39 cellular contexts compared by ENCODE assay signal in genomic region chr2:196000551-196000950, GRCh38.
"Had no signal": no experiment of that assay in that cellular context is flagged by ENCODE, and none has a peak within 500 bp of the region (broad histone marks: within the 10 kb centered on the region; RNA-seq: fewer than 3 reads in every experiment).

No MANE protein-coding gene starts in this region.

- H3K27me3 ChIP-seq: adrenal gland, body of pancreas, brain microvascular endothelial cell, breast epithelium, cardiac muscle cell had no signal

- H3K27me3 Mint-ChIP-seq: activated naive CD4-positive, alpha-beta T cell treated with anti-CD3 and anti-CD28 coated beads, Interleukin-2, amount 10 ng/mL, durations not matched to agents 7 days and 5 days; activated naive CD4-positive, alpha-beta T cell treated with anti-CD3 and anti-CD28 coated beads, Interleukin-2, amount 50 U/mL, for 24 hours; activated naive CD8-positive, alpha-beta T cell treated with anti-CD3 and anti-CD28 coated beads for 36 hours; activated naive CD8-positive, alpha-beta T cell treated with anti-CD3 and anti-CD28 coated beads, Interleukin-2, amount 50 U/mL, for 24 hours; brain had no signal

- H3K4me3 Mint-ChIP-seq: activated naive CD4-positive, alpha-beta T cell treated with anti-CD3 and anti-CD28 coated beads for 36 hours; activated naive CD4-positive, alpha-beta T cell treated with anti-CD3 and anti-CD28 coated beads, Interleukin-2, amount 10 ng/mL, durations not matched to agents 7 days and 5 days; activated naive CD4-positive, alpha-beta T cell treated with anti-CD3 and anti-CD28 coated beads, Interleukin-2, amount 50 U/mL, for 24 hours; activated naive CD8-positive, alpha-beta T cell; activated naive CD8-positive, alpha-beta T cell treated with anti-CD3 and anti-CD28 coated beads for 36 hours; activated naive CD8-positive, alpha-beta T cell treated with anti-CD3 and anti-CD28 coated beads, Interleukin-2, amount 10 ng/mL, durations not matched to agents 7 days and 5 days; activated naive CD8-positive, alpha-beta T cell treated with anti-CD3 and anti-CD28 coated beads, Interleukin-2, amount 50 U/mL, for 24 hours; activated T-cell treated with anti-CD3 and anti-CD28 coated beads, Interleukin-2, amount 50 U/mL, for 24 hours; activated T-cell treated with anti-CD3 and anti-CD28 coated beads, Interleukin-2, amount 50 U/mL, for 4 hours; activated T-cell treated with anti-CD3 and anti-CD28 coated beads, Interleukin-2, amount 50 U/mL, for 72 hours; activated T-helper 1 cell treated with anti-CD3 and anti-CD28 coated beads, Interleukin-12 subunit alpha, Interleukin-12 subunit beta, Interleukin-2, Interleukin-4 antibody, amounts not matched to agents 30 ng/mL and 10 ng/mL and 1 ng/mL, durations not matched to agents 14 hours and 24 hours and 36 hours; activated T-helper 17 cell treated with anti-CD3 and anti-CD28 coated beads, Interleukin-2, amount 50 U/mL, for 72 hours; brain; central memory CD8-positive, alpha-beta T cell had no signal

- H3K4me1 ChIP-seq: adrenal gland, body of pancreas, breast epithelium had no signal

- DNase-seq: activated effector memory CD4-positive, alpha-beta T cell treated with anti-CD3 and anti-CD28 coated beads, Interleukin-2, amount 50 U/mL, for 16 hours; activated effector memory CD4-positive, alpha-beta T cell treated with Interleukin-2 at 50 U/mL for 16 hours; activated gamma-delta T cell; activated gamma-delta T cell treated with Interleukin-2 at 50 U/mL for 16 hours; activated naive CD4-positive, alpha-beta T cell; activated naive CD4-positive, alpha-beta T cell treated with anti-CD3 and anti-CD28 coated beads for 36 hours; activated naive CD4-positive, alpha-beta T cell treated with anti-CD3 and anti-CD28 coated beads, Interleukin-2, amount 10 ng/mL, durations not matched to agents 7 days and 5 days; activated naive CD4-positive, alpha-beta T cell treated with anti-CD3 and anti-CD28 coated beads, Interleukin-2, amount 50 U/mL, for 16 hours; activated naive CD4-positive, alpha-beta T cell treated with Interleukin-2 at 50 U/mL for 16 hours; activated naive CD8-positive, alpha-beta T cell treated with anti-CD3 and anti-CD28 coated beads for 36 hours; activated naive CD8-positive, alpha-beta T cell treated with anti-CD3 and anti-CD28 coated beads, Interleukin-2, amount 10 ng/mL, durations not matched to agents 7 days and 5 days; activated naive CD8-positive, alpha-beta T cell treated with anti-CD3 and anti-CD28 coated beads, Interleukin-2, amount 50 U/mL, for 24 hours; activated T-cell treated with anti-CD3 and anti-CD28 coated beads, Interleukin-2, amount 50 U/mL, for 24 hours; activated T-cell treated with anti-CD3 and anti-CD28 coated beads, Interleukin-2, amount 50 U/mL, for 4 hours; activated T-cell treated with anti-CD3 and anti-CD28 coated beads, Interleukin-2, amount 50 U/mL, for 48 hours; activated T-cell treated with anti-CD3 and anti-CD28 coated beads, Interleukin-2, amount 50 U/mL, for 72 hours; adrenal gland; amniotic stem cell; amygdala; anterior cingulate cortex; aorta; body of pancreas; brain microvascular endothelial cell; caudate nucleus; central memory CD4-positive, alpha-beta T cell; cerebellar nuclear complex had no signal

- H3K27ac Mint-ChIP-seq: activated naive CD4-positive, alpha-beta T cell treated with anti-CD3 and anti-CD28 coated beads for 36 hours; activated naive CD4-positive, alpha-beta T cell treated with anti-CD3 and anti-CD28 coated beads, Interleukin-2, amount 10 ng/mL, durations not matched to agents 7 days and 5 days; activated naive CD4-positive, alpha-beta T cell treated with anti-CD3 and anti-CD28 coated beads, Interleukin-2, amount 50 U/mL, for 24 hours; activated naive CD4-positive, alpha-beta T cell treated with anti-CD3 and anti-CD28 coated beads, Interleukin-2, amount 50 U/mL, for 72 hours; activated naive CD8-positive, alpha-beta T cell; activated naive CD8-positive, alpha-beta T cell treated with anti-CD3 and anti-CD28 coated beads for 36 hours; activated naive CD8-positive, alpha-beta T cell treated with anti-CD3 and anti-CD28 coated beads, Interleukin-2, amount 10 ng/mL, durations not matched to agents 7 days and 5 days; activated naive CD8-positive, alpha-beta T cell treated with anti-CD3 and anti-CD28 coated beads, Interleukin-2, amount 50 U/mL, for 24 hours; activated T-cell treated with anti-CD3 and anti-CD28 coated beads, Interleukin-2, amount 50 U/mL, for 24 hours; activated T-cell treated with anti-CD3 and anti-CD28 coated beads, Interleukin-2, amount 50 U/mL, for 72 hours; activated T-helper 1 cell treated with anti-CD3 and anti-CD28 coated beads, Interleukin-12 subunit alpha, Interleukin-12 subunit beta, Interleukin-2, Interleukin-4 antibody, amounts not matched to agents 30 ng/mL and 10 ng/mL and 1 ng/mL, durations not matched to agents 14 hours and 24 hours and 36 hours; activated T-helper 17 cell treated with anti-CD3 and anti-CD28 coated beads, Interleukin-2, amount 50 U/mL, for 72 hours; activated T-helper 2 cell treated with anti-CD3 and anti-CD28 coated beads, Interferon-gamma antibody, Interleukin-2, Interleukin-4, amounts not matched to agents 10 μg/mL and 5 μg/mL and 100 μg/mL, durations not matched to agents 14 hours and 24 hours and 36 hours; brain had no signal

- FAIRE-seq: astrocyte, bronchial epithelial cell, colon had no signal

- ATAC-seq: activated naive CD4-positive, alpha-beta T cell treated with anti-CD3 and anti-CD28 coated beads, Interleukin-2, amount 50 U/mL, for 72 hours; activated naive CD8-positive, alpha-beta T cell treated with anti-CD3 and anti-CD28 coated beads, Interleukin-2, amount 50 U/mL, for 24 hours; activated T-cell treated with anti-CD3 and anti-CD28 coated beads, Interleukin-2, amount 50 U/mL, for 4 hours; activated T-cell treated with anti-CD3 and anti-CD28 coated beads, Interleukin-2, amount 50 U/mL, for 72 hours; activated T-helper 17 cell treated with anti-CD3 and anti-CD28 coated beads, Interleukin-2, amount 50 U/mL, for 72 hours; body of pancreas had no signal

- H3K4me1 Mint-ChIP-seq: activated T-helper 17 cell treated with anti-CD3 and anti-CD28 coated beads, Interleukin-2, amount 50 U/mL, for 72 hours; brain; central memory CD8-positive, alpha-beta T cell had no signal

- H3K36me3 Mint-ChIP-seq: activated naive CD4-positive, alpha-beta T cell treated with anti-CD3 and anti-CD28 coated beads, Interleukin-2, amount 10 ng/mL, durations not matched to agents 7 days and 5 days; activated naive CD8-positive, alpha-beta T cell treated with anti-CD3 and anti-CD28 coated beads, Interleukin-2, amount 10 ng/mL, durations not matched to agents 7 days and 5 days had no signal

- H3K4me3 ChIP-seq: adrenal gland, body of pancreas, breast epithelium, cardiac muscle cell had no signal

- H3K27ac ChIP-seq: adrenal gland, body of pancreas, brain microvascular endothelial cell, breast epithelium, cardiac muscle cell had no signal

- H3K9me3 Mint-ChIP-seq: activated naive CD4-positive, alpha-beta T cell treated with anti-CD3 and anti-CD28 coated beads, Interleukin-2, amount 10 ng/mL, durations not matched to agents 7 days and 5 days had no signal

- H3K36me3 ChIP-seq: adrenal gland, brain microvascular endothelial cell, breast epithelium, cardiac muscle cell had no signal

- H3K9me3 ChIP-seq: adrenal gland, body of pancreas had no signal
